ENCODE assay signal across 17 cellular contexts in genomic region chr2:3428577-3428976, GRCh38. TPM values are rescaled to one million over a fixed set of nuclear protein-coding genes. Genes with fewer than 3 reads are reported as not detected.
DNase-seq lines count a peak whose midpoint lies in the region; ATAC-seq and TF ChIP-seq lines count a peak whose summit lies in the region.
"Had no signal": no experiment of that assay in that cellular context is flagged by ENCODE, and none has a peak within 500 bp of the region (broad histone marks: within the 10 kb centered on the region; RNA-seq: fewer than 3 reads in every experiment).

No MANE protein-coding gene starts in this region.

- no peaks in the 10 kb centered on the region for H3K27me3 Mint-ChIP-seq in stimulated activated naive CD8-positive, alpha-beta T cell treated with anti-CD3 and anti-CD28 coated beads, Interleukin-15, Interleukin-2, amounts not matched to agents 100 ng/mL and 50 ng/mL, for 24 hours
- no peaks in the 10 kb centered on the region for H3K27me3 Mint-ChIP-seq in brain

- H3K27ac Mint-ChIP-seq in stimulated activated naive CD8-positive, alpha-beta T cell treated with anti-CD3 and anti-CD28 coated beads, Interleukin-15, Interleukin-2, amounts not matched to agents 100 ng/mL and 50 ng/mL, for 24 hours, result peak overlapping the region; percentile 57
- H3K27ac Mint-ChIP-seq in brain, result peak overlapping the region in 3 of 5 experiments; percentile 67 to 82 (median 81)
- H3K27ac Mint-ChIP-seq: GM23338 had no signal

- H3K4me3 Mint-ChIP-seq in stimulated activated naive CD8-positive, alpha-beta T cell treated with anti-CD3 and anti-CD28 coated beads, Interleukin-15, Interleukin-2, amounts not matched to agents 100 ng/mL and 50 ng/mL, for 24 hours, result no peak overlapping the region
- no peak overlapping the region for H3K4me3 Mint-ChIP-seq in brain
- H3K4me3 Mint-ChIP-seq: GM23338 had no signal

- no peak for ATAC-seq in stimulated activated naive CD8-positive, alpha-beta T cell treated with anti-CD3 and anti-CD28 coated beads, Interleukin-15, Interleukin-2, amounts not matched to agents 100 U/mL and 50 U/mL, for 24 hours
- no peak for ATAC-seq in HG02610 (IDR thresholded peaks at IDR 0.05; ENCODE audit: unreplicated experiment)
- no peak for ATAC-seq in HG03045 (IDR thresholded peaks at IDR 0.05; ENCODE audit: unreplicated experiment)
- ATAC-seq: GM23338 had no signal

- H3K9me3 Mint-ChIP-seq in stimulated activated naive CD8-positive, alpha-beta T cell treated with anti-CD3 and anti-CD28 coated beads, Interleukin-15, Interleukin-2, amounts not matched to agents 100 ng/mL and 50 ng/mL, for 24 hours, result no peaks in the 10 kb centered on the region
- no peaks in the 10 kb centered on the region for H3K9me3 Mint-ChIP-seq in brain
- H3K9me3 Mint-ChIP-seq: GM23338 had no signal

- no peak for DNase-seq in stimulated activated naive CD8-positive, alpha-beta T cell treated with anti-CD3 and anti-CD28 coated beads, Interleukin-15, Interleukin-2, amounts not matched to agents 100 U/mL and 50 U/mL, for 24 hours
- DNase-seq in mesenteric fat pad (ENCODE audit: low spot score), result peak; percentile 51
- no peak for DNase-seq in NAMALWA (ENCODE audit: low spot score)
- DNase-seq: C1 segment of cervical spinal cord, Karpas-422, NCI-H1048, NCI-H1436, NCI-H1930, NCI-H226, NCI-H524, NCI-H82, SHP77 treated with DMSO at 0.1 percent for 48 hours had no signal

- no peak for TF ChIP-seq CTCF in brain (conservative IDR thresholded peaks at IDR 0.05)

- peaks cover 19% of the 10 kb centered on the region for H3K4me1 Mint-ChIP-seq in stimulated activated naive CD8-positive, alpha-beta T cell treated with anti-CD3 and anti-CD28 coated beads, Interleukin-15, Interleukin-2, amounts not matched to agents 100 ng/mL and 50 ng/mL, for 24 hours (ENCODE audit: low read depth)
- H3K4me1 Mint-ChIP-seq in brain, result peaks cover 28% of the 10 kb centered on the region

- peaks cover 68% of the 10 kb centered on the region for H3K36me3 Mint-ChIP-seq in stimulated activated naive CD8-positive, alpha-beta T cell treated with anti-CD3 and anti-CD28 coated beads, Interleukin-15, Interleukin-2, amounts not matched to agents 100 ng/mL and 50 ng/mL, for 24 hours (ENCODE audit: low read depth)
- peaks cover 57% of the 10 kb centered on the region for H3K36me3 Mint-ChIP-seq in brain

RNA-seq across cellular contexts. Expression of gene TRAPPC12, which starts 49.1 kb away (rescaled TPM):
- polyA plus RNA-seq in brain (ENCODE audit: insufficient read depth, low read depth, low replicate concordance), result 79.4 TPM
- 78.9 TPM for total RNA-seq in mesenteric fat pad

RNA-seq across cellular contexts. Expression of gene EIPR1, which starts 51.0 kb away (rescaled TPM):
- polyA plus RNA-seq in brain (ENCODE audit: insufficient read depth, low read depth, low replicate concordance), result 47.6 TPM
- 16.3 TPM for total RNA-seq in mesenteric fat pad
